ENCODE assay signal across 8 cellular contexts in genomic region chr12:103929909-103930786, GRCh38. TPM values are rescaled to one million over a fixed set of nuclear protein-coding genes. Genes with fewer than 3 reads are reported as not detected.
DNase-seq lines count a peak whose midpoint lies in the region; ATAC-seq, FAIRE-seq and TF ChIP-seq lines count a peak whose summit lies in the region.

Gene HSP90B1 (plus strand): TSS chr12:103930410. CDS start chr12:103930516, 106 bp downstream.

- peaks cover 32% of the 10 kb centered on the region for H3K4me1 Mint-ChIP-seq in WTC11

- no peaks in the 10 kb centered on the region for H3K9me3 ChIP-seq in AG04450 (ENCODE audit: control insufficient read depth, insufficient read depth, low read length)
- H3K9me3 ChIP-seq in small intestine (ENCODE audit: control insufficient read depth, low read depth): no peaks in the 10 kb centered on the region

- H3K4me1 ChIP-seq in small intestine (ENCODE audit: control insufficient read depth in 2 of 2, insufficient read depth in 1 of 2, low read depth in 1 of 2, low read length in 1 of 2): peaks cover 4 to 9% of the 10 kb centered on the region in 2 donors

- peak within 1 kb of the TSS; percentile 99 for H3K27ac Mint-ChIP-seq in WTC11

- H3K4me3 ChIP-seq in AG04450 (ENCODE audit: low read depth, low read length): peak within 1 kb of the TSS; percentile 89
- H3K4me3 ChIP-seq in cardiac fibroblast (replicated peaks in 1 of 2; ENCODE audit: low read depth in 2 of 2, low read length in 2 of 2): peak within 1 kb of the TSS; percentile 85 to 87
- peak within 1 kb of the TSS; percentile 73 to 94 for H3K4me3 ChIP-seq in small intestine (ENCODE audit: low read depth in 1 of 2, low read length in 2 of 2)

- WGBS in small intestine, 3 donors: 0% methylated on average over 47 to 67 of the region's 67 CpGs

- CTCF ChIA-PET in AG04450 (lab: Charles Lee): interaction anchor here (0.6 to 1.2 kb wide), 3 partner anchors 46 to 1995 kb away, joined by 3 to 4 read pairs (median 3); no protein-coding TSS in a partner anchor
- CTCF ChIA-PET in WTC11 (lab: Charles Lee): interaction anchor here (0.7 to 1.5 kb wide), 8 partner anchors 35 to 298 kb away, joined by 3 to 6 read pairs (median 4); partner anchors contain the start of gene TDG

- no peaks in the 10 kb centered on the region for H3K9me3 Mint-ChIP-seq in WTC11

- POLR2A ChIA-PET in AG04450 (lab: Yijun Ruan, JAX) (interaction anchor here (0.8 to 2.1 kb wide), 15 partner anchors 13 to 290 kb away, joined by 3 to 18 read pairs (median 5); partner anchors contain the start of genes HCFC2, NT5DC3 and TDG), WTC11 (lab: Charles Lee) (interaction anchor here (0.6 to 1.6 kb wide), 11 partner anchors 9 to 1178 kb away, joined by 3 to 22 read pairs (median 5); partner anchors contain the start of genes NFYB, NT5DC3, TDG and WASHC4)

- FAIRE-seq in small intestine (lab: Jason Lieb, UNC): peak; percentile 53

- H3K27ac ChIP-seq in AG04450 (ENCODE audit: low read depth, low read length): peak within 1 kb of the TSS; percentile 97
- peak within 1 kb of the TSS; percentile 63 to 99 for H3K27ac ChIP-seq in small intestine (ENCODE audit: low read depth in 1 of 2, low read length in 1 of 2)

- no peaks in the 10 kb centered on the region for H3K27me3 ChIP-seq in AG04450 (ENCODE audit: control insufficient read depth, insufficient read depth, low read length)
- H3K27me3 ChIP-seq in small intestine (ENCODE audit: control insufficient read depth in 2 of 2, insufficient read depth in 2 of 2, low read length in 2 of 2): no peaks in the 10 kb centered on the region

- peaks cover 42% of the 10 kb centered on the region for H3K36me3 Mint-ChIP-seq in WTC11

- H3K27me3 Mint-ChIP-seq in WTC11 (ENCODE audit: low read depth): no peaks in the 10 kb centered on the region

- peak; percentile 68 for ATAC-seq in GM18909 (IDR thresholded peaks at IDR 0.05; ENCODE audit: poor library complexity, unreplicated experiment)
- ATAC-seq in HG03175 (IDR thresholded peaks at IDR 0.05; ENCODE audit: unreplicated experiment): peak; percentile 66
- peak; percentile 87 for ATAC-seq in WTC11

- TF ChIP-seq CTCF in AG04450 (IDR thresholded peaks at IDR 0.05; ENCODE audit: low read depth, low read length) (no peak), WTC11 (IDR thresholded peaks at IDR 0.05) (no peak), cardiac fibroblast (IDR thresholded peaks at IDR 0.05; ENCODE audit: low read depth, low read length) (no peak)

- H3K4me3 Mint-ChIP-seq in WTC11: peak within 1 kb of the TSS; percentile 87

- peak; percentile 100 for DNase-seq in AG04450 (ENCODE audit: low read depth, low spot score)
- peak; percentile 99 for DNase-seq in NCI-H226
- peak; percentile 99 for DNase-seq in WTC11 (ENCODE audit: low spot score)
- peak; percentile 100 for DNase-seq in cardiac fibroblast (ENCODE audit: low read depth in 2 of 2)
- DNase-seq in iPS-NIHi11 (ENCODE audit: low spot score): peak; percentile 99
- peak; percentile 100 for DNase-seq in small intestine

- H3K36me3 ChIP-seq in small intestine (ENCODE audit: control insufficient read depth in 2 of 2, insufficient read depth in 2 of 2, low read length in 2 of 2): peaks cover 11 to 13% of the 10 kb centered on the region in 2 donors

TF ChIP-seq in WTC11, 78 proteins besides CTCF, POLR2A, EP300 and RAD21 (continues in another document):
- TF ChIP-seq TEAD4 (CRISPR knock-in tag; IDR thresholded peaks at IDR 0.05) (no peak), TP53 (CRISPR knock-in tag; IDR thresholded peaks at IDR 0.05) (no peak), SOX15 (CRISPR knock-in tag; IDR thresholded peaks at IDR 0.05) (no peak), ZNF281 (CRISPR knock-in tag; IDR thresholded peaks at IDR 0.05) (no peak), E2F4 (CRISPR knock-in tag; IDR thresholded peaks at IDR 0.05; ENCODE audit: borderline replicate concordance, low read depth) (no peak), MLX (CRISPR knock-in tag; IDR thresholded peaks at IDR 0.05) (peak; percentile 22; the same call in 1 of the 2 replicates), RELA (CRISPR knock-in tag; IDR thresholded peaks at IDR 0.05; ENCODE audit: borderline replicate concordance) (no peak), E2F5 (CRISPR knock-in tag; IDR thresholded peaks at IDR 0.05) (peak; percentile 65; the same call in 1 of the 2 replicates), RORB (CRISPR knock-in tag; IDR thresholded peaks at IDR 0.05) (no peak), ZNF232 (CRISPR knock-in tag; IDR thresholded peaks at IDR 0.05) (peak; percentile 85; the same call in 1 of the 2 replicates), ZNF219 (CRISPR knock-in tag; IDR thresholded peaks at IDR 0.05; ENCODE audit: borderline replicate concordance) (peak; percentile 60; the same call in 1 of the 2 replicates), IRF2 (CRISPR knock-in tag; IDR thresholded peaks at IDR 0.05; ENCODE audit: borderline replicate concordance, low read depth) (no peak), NR2C2 (CRISPR knock-in tag; IDR thresholded peaks at IDR 0.05) (peak; percentile 89), ZBTB43 (CRISPR knock-in tag; IDR thresholded peaks at IDR 0.05) (0 out of 2 replicates have a peak, but pooled peaks have one; percentile 16), ZNF416 (CRISPR knock-in tag; IDR thresholded peaks at IDR 0.05) (no peak), IRF1 (CRISPR knock-in tag; IDR thresholded peaks at IDR 0.05) (peak; percentile 4; the same call in 1 of the 2 replicates), NFYB (CRISPR knock-in tag; conservative IDR thresholded peaks at IDR 0.05; ENCODE audit: low read depth) (peak; percentile 93), SMAD3 (CRISPR knock-in tag; IDR thresholded peaks at IDR 0.05; ENCODE audit: borderline replicate concordance) (0 out of 2 replicates have a peak, but pooled peaks have one; percentile 59)

RNA-seq across cellular contexts. Expression of gene HSP90B1, which starts in this region (rescaled TPM):
- 600 and 848 TPM in 2 replicates for polyA plus RNA-seq in AG04450 (2011; rRNA removed)
- 204 and 360 TPM in 2 replicates for polyA minus RNA-seq in AG04450 (2011; rRNA and poly(A)+ RNA removed)
- total RNA-seq in WTC11 (2021): 711 to 864 TPM (median 761 TPM) in 3 replicates
- polyA plus RNA-seq in small intestine: 100 to 1,000 TPM; 205 to 693 (median 207) TPM

Comparison
In these comparisons a context has a peak if more than half of its experiments do, and no peak if none do; other contexts are left out.
1. Peak in every context shown above with its lines: DNase-seq, ATAC-seq, H3K4me3 ChIP-seq and H3K27ac ChIP-seq.